In the genomic region with DNA sequence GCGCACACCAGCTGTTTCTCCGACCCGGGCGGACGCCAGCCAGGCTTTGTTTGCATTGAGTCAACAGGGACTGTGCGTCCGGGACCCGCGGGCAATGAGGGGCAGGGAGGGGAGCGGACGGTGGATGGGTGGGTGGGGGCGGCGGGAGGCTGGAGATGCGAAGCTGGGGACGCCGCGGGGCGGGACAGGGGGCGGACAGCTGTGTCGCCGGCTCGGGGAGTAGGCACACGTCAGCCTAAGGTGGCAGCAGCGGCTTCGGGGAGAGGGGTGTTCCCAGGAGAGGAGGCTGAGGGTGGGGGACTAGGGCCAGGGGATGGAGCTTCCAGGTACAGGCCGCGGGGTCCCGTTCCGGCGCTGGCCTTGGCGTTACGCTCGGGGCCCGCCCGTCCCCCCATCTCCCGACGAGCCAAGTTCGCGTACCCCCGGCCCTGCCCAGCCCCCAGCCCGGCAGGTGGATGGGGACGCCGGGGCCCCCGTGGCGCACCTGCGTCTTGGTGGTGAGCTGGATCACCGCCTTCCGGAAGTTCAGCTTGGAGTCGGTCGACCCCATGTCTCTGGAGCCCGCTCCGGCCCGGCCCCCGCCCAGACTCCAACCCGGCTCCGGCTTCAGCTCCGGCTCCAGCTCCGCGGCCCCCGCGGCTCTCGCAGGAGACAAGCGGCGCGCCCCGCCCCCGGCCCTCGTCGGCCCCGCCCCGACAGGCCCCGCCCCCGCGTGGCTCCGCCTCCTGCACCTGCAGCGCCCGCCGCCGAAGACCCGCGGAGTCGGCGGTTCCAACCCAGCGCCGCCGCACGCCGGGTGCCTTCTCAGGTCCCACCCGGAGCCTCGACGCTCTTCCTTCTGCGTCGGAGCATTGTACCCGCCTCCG, we compare ENCODE assay signal across 8 cellular contexts.
DNase-seq lines count a peak whose midpoint lies in the region; ATAC-seq lines count a peak whose summit lies in the region.

A gene with protein sequence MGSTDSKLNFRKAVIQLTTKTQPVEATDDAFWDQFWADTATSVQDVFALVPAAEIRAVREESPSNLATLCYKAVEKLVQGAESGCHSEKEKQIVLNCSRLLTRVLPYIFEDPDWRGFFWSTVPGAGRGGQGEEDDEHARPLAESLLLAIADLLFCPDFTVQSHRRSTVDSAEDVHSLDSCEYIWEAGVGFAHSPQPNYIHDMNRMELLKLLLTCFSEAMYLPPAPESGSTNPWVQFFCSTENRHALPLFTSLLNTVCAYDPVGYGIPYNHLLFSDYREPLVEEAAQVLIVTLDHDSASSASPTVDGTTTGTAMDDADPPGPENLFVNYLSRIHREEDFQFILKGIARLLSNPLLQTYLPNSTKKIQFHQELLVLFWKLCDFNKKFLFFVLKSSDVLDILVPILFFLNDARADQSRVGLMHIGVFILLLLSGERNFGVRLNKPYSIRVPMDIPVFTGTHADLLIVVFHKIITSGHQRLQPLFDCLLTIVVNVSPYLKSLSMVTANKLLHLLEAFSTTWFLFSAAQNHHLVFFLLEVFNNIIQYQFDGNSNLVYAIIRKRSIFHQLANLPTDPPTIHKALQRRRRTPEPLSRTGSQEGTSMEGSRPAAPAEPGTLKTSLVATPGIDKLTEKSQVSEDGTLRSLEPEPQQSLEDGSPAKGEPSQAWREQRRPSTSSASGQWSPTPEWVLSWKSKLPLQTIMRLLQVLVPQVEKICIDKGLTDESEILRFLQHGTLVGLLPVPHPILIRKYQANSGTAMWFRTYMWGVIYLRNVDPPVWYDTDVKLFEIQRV (minus strand): TSS at position 653 of the 866 bp plus-strand sequence. CDS start 103 bp downstream, at position 550.

- no peak for ATAC-seq in GM19395 (IDR thresholded peaks at IDR 0.05; ENCODE audit: unreplicated experiment)

- DNase-seq in DMS114 treated with DMSO at 0.1 percent for 48 hours (lab: John Stamatoyannopoulos, UW; ENCODE audit: unreplicated experiment) (peak; percentile 28), NCI-H1048 (lab: John Stamatoyannopoulos, UW) (peak; percentile 27), cerebellar cortex (ENCODE audit: low spot score) (peak; percentile 68), left kidney (ENCODE audit: low read depth, low spot score) (peak; percentile 87), kidney glomerular epithelial cell (lab: John Stamatoyannopoulos, UW) (no peak)
- DNase-seq in activated CD4-positive, alpha-beta T cell treated with anti-CD3 and anti-CD28 coated beads for 24 hours (ENCODE audit: low read depth in 2 of 2), result peak; percentile 69
- DNase-seq in stimulated activated CD4-positive, alpha-beta T cell treated with anti-CD3 and anti-CD28 coated beads, Interleukin-1b, Interleukin-23, amount 100 ng/mL, for 1 hour (ENCODE audit: low read depth in 2 of 2), result peak; percentile 72 to 78
